Comparison of ENCODE assay signal across 8 cellular contexts in genomic region chr7:23469961-23470250, GRCh38. TPM values are rescaled to one million over a fixed set of nuclear protein-coding genes. Genes with fewer than 3 reads are reported as not detected.
A peak's percentile ranks its signal among the peaks of the same experiment; 100 is the strongest.
DNase-seq lines count a peak whose midpoint lies in the region; ATAC-seq and TF ChIP-seq lines count a peak whose summit lies in the region.

No MANE protein-coding gene starts in this region.

- H3K4me3 ChIP-seq in DOHH2 (ENCODE audit: low read length) = peak overlapping the region; percentile 75
- H3K4me3 ChIP-seq in colonic mucosa = peak overlapping the region; percentile 36
- H3K4me3 ChIP-seq in neuron (ENCODE audit: low read length) = peak overlapping the region; percentile 63

- peaks cover 39% of the 10 kb centered on the region for H4K20me1 ChIP-seq in DOHH2 (ENCODE audit: control insufficient read depth, insufficient read depth, low read depth, low read length)

- intact Hi-C loops in colonic mucosa (cut with DNase I) = no loop called here

- ATAC-seq in HG03342 (IDR thresholded peaks at IDR 0.05; ENCODE audit: unreplicated experiment) = no peak
- no peak for ATAC-seq in HG02885 (IDR thresholded peaks at IDR 0.05; ENCODE audit: poor library complexity, unreplicated experiment)

- H2AFZ ChIP-seq in neuron (ENCODE audit: low read depth, low read length) = no peak overlapping the region

- H3F3A ChIP-seq in DOHH2 (ENCODE audit: control insufficient read depth, insufficient read depth) = peaks cover 34% of the 10 kb centered on the region

- H3K9ac ChIP-seq in colonic mucosa (ENCODE audit: low read depth in 2 of 2, low read length in 2 of 2) = no peak overlapping the region

- H3K9me2 ChIP-seq in DOHH2 (replicated peaks; ENCODE audit: control insufficient read depth, low read length) = no peaks in the 10 kb centered on the region

- DNase-seq in NAMALWA (ENCODE audit: low spot score) = peak; percentile 71
- DNase-seq in colonic mucosa = no peak
- DNase-seq in HuH-7 (ENCODE audit: low spot score) = no peak
- DNase-seq in DMS153 (lab: John Stamatoyannopoulos, UW) = no peak

- peaks cover 34% of the 10 kb centered on the region for H3K4me1 ChIP-seq in DOHH2 (ENCODE audit: control insufficient read depth, low read length)
- peaks cover 22% of the 10 kb centered on the region for H3K4me1 ChIP-seq in colonic mucosa
- peaks cover 32% of the 10 kb centered on the region for H3K4me1 ChIP-seq in neuron (ENCODE audit: insufficient read depth, low read length)

- H3K27ac ChIP-seq in DOHH2 (ENCODE audit: low read depth, low read length) (peak overlapping the region; percentile 95), colonic mucosa (no peak overlapping the region)

- TF ChIP-seq CTCF in DOHH2 (IDR thresholded peaks at IDR 0.05; ENCODE audit: low read depth, low read length, poor library complexity, severe bottlenecking) (no peak), colonic mucosa (IDR thresholded peaks at IDR 0.05) (no peak)

- peaks cover 86% of the 10 kb centered on the region for H3K79me2 ChIP-seq in DOHH2 (ENCODE audit: control insufficient read depth, low read length)

- H3K27me3 ChIP-seq in DOHH2 (ENCODE audit: control insufficient read depth, low read length) = no peaks in the 10 kb centered on the region
- H3K27me3 ChIP-seq in colonic mucosa = peaks cover 87% of the 10 kb centered on the region
- H3K27me3 ChIP-seq in neuron (ENCODE audit: insufficient read depth, low read length) = no peaks in the 10 kb centered on the region

- H3K9me3 ChIP-seq in DOHH2 (ENCODE audit: control insufficient read depth, insufficient read depth, low read length) (no peaks in the 10 kb centered on the region), colonic mucosa (no peaks in the 10 kb centered on the region), neuron (ENCODE audit: low read length) (no peaks in the 10 kb centered on the region)

- peak overlapping the region; percentile 94 for H3K4me2 ChIP-seq in DOHH2 (ENCODE audit: low read length)

- H3K36me3 ChIP-seq in DOHH2 (ENCODE audit: control insufficient read depth, low read length) (peaks cover 74% of the 10 kb centered on the region), colonic mucosa (no peaks in the 10 kb centered on the region), neuron (ENCODE audit: insufficient read depth, low read length) (no peaks in the 10 kb centered on the region)

RNA-seq across cellular contexts. Expression of gene IGF2BP3, which starts 0.4 kb away (rescaled TPM):
- total RNA-seq in colonic mucosa = 1 to 10 TPM in 1 of 2 donors, under 1 TPM in 1; 0.24 to 1.2 TPM
